In the genomic region with DNA sequence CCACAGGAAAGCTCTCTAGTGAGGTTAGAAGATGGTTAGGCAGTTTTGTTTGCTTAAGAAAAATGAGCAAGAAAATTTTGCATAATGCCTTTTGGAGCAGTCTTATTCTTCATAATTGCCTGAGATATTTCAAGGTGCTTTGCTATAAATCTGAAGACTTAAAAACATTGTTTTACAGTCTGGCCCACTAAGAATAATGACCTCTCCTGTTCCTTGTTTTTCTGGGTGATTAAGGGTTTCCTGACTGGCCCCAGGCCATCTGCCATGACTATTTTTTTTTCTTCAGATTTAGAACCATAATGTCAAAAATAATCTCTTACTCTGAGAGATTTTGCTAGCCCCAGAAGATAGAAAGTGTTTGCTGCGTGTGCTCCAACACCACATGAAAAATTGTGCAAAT, we compare ENCODE assay signal across 18 cellular contexts.
DNase-seq lines count a peak whose midpoint lies in the region; ATAC-seq, FAIRE-seq and TF ChIP-seq lines count a peak whose summit lies in the region.
"Had no signal": no experiment of that assay in that cellular context is flagged by ENCODE, and none has a peak within 500 bp of the region (broad histone marks: within the 10 kb centered on the region; RNA-seq: fewer than 3 reads in every experiment).

No MANE protein-coding gene starts in this region.

- H3K27me3 ChIP-seq in transverse colon: no peaks in the 10 kb centered on the region
- H3K27me3 ChIP-seq: cardiac muscle cell, neutrophil, vagina had no signal

- H3K4me1 ChIP-seq in transverse colon: peaks cover 0 to 12% (median 0%) of the 10 kb centered on the region in 4 donors
- H3K4me1 ChIP-seq: vagina had no signal

- TF ChIP-seq POLR2A in transverse colon (IDR thresholded peaks at IDR 0.05): no peak

- no peak for TF ChIP-seq EP300 in transverse colon (IDR thresholded peaks at IDR 0.05; ENCODE audit: low read depth)

- FAIRE-seq in D721Med (lab: Jason Lieb, UNC): peak; percentile 51

- H3K4me3 ChIP-seq in transverse colon: no peak overlapping the region
- H3K4me3 ChIP-seq: cardiac muscle cell, vagina had no signal

- WGBS in transverse colon (ENCODE audit: low coverage in 1 of 2), 2 donors: 57 to 71% methylated on average over 1 of the region's 1 CpG

- no peak for DNase-seq in D721Med (ENCODE audit: insufficient read length, low spot score)
- peak; percentile 13 for DNase-seq in HT1080 (ENCODE audit: low read depth)
- peak; percentile 63 for DNase-seq in dermis blood vessel endothelial cell
- DNase-seq in GM13977 (ENCODE audit: low spot score): no peak
- no peak for DNase-seq in DMS 273 treated with DMSO at 0.1 percent for 48 hours (lab: John Stamatoyannopoulos, UW)
- DNase-seq in transverse colon: no peak
- DNase-seq: activated B cell treated with CpG ODN at 0.5 μM for 24 hours; CD8-positive, alpha-beta memory T cell; HCEC 1CT; mesenchymal stem cell; NCI-H1105 treated with DMSO at 0.1 percent for 48 hours; stimulated activated naive CD4-positive, alpha-beta T cell treated with Interleukin-2 at 50 U/mL for 16 hours had no signal

- in situ Hi-C loops in GM13977 (cut with MboI; ENCODE audit: low pct_unique_long_range_greater_than_20kb, low sequenced_read_pairs, unreplicated experiment): no loop called here
- in situ Hi-C loops in transverse colon (cut with MboI; ENCODE audit: low pct_ligation_motif_present in 1 of 4, low pct_unique_long_range_greater_than_20kb in 1 of 4, low sequenced_read_pairs in 3 of 4): no loop called here

- TF ChIP-seq CTCF in D721Med (IDR thresholded peaks at IDR 0.05; ENCODE audit: insufficient read depth, missing control alignments) (no peak), GM13977 (IDR thresholded peaks at IDR 0.05; ENCODE audit: extremely low read depth, insufficient read depth, missing control alignments) (no peak), transverse colon (IDR thresholded peaks at IDR 0.05) (no peak)

- intact Hi-C loops in transverse colon (cut with DNase I; ENCODE audit: low total_unique reads): no loop called here

- no peak overlapping the region for H3K27ac ChIP-seq in transverse colon
- H3K27ac ChIP-seq: cardiac muscle cell, neutrophil, vagina had no signal

- ATAC-seq in GM21717 (IDR thresholded peaks at IDR 0.05; ENCODE audit: unreplicated experiment) (peak; percentile 10), HG02623 (IDR thresholded peaks at IDR 0.05; ENCODE audit: unreplicated experiment) (no peak)
- ATAC-seq: activated naive CD4-positive, alpha-beta T cell treated with anti-CD3 and anti-CD28 coated beads, Interleukin-2, amount 50 U/mL, for 72 hours had no signal

- H3K36me3 ChIP-seq in transverse colon: no peaks in the 10 kb centered on the region
- H3K36me3 ChIP-seq: cardiac muscle cell, neutrophil, vagina had no signal

- H3K9me3 ChIP-seq in transverse colon: no peaks in the 10 kb centered on the region
- H3K9me3 ChIP-seq: neutrophil, vagina had no signal

Comparison
In these comparisons a context has a peak if more than half of its experiments do, and no peak if none do; other contexts are left out.
1. DNase-seq: peak in HT1080 (single experiment) and dermis blood vessel endothelial cell (single experiment); none in D721Med (single experiment), GM13977 (single experiment), DMS 273 treated with DMSO at 0.1 percent for 48 hours (single experiment) and transverse colon (single experiment).